ENCODE assay signal across 9 cellular contexts in the genomic region with DNA sequence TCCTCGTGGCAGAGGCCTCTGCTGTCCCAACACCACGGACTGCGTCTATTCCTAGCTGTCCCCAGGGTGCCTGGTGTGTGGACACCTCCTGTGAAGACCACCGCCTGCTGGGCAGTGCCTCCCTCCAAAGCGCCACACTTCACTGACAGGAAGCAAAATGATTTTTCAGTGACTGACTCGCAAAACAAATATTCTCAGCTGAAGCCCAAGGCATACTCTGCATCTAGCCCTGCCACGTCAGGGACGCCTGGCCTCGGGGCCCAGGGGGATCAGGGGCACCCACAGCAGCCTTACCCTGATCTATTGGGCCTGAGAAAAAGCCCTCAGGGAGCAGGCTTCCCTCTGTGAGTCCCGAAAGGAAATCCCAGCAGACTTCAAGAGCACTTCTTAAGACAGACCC. TPM values are rescaled to one million over a fixed set of nuclear protein-coding genes. Genes with fewer than 3 reads are reported as not detected.
DNase-seq lines count a peak whose midpoint lies in the region; ATAC-seq, FAIRE-seq and TF ChIP-seq lines count a peak whose summit lies in the region.
"Had no signal": no experiment of that assay in that cellular context is flagged by ENCODE, and none has a peak within 500 bp of the region (broad histone marks: within the 10 kb centered on the region; RNA-seq: fewer than 3 reads in every experiment).

No MANE protein-coding gene starts in this region.

- CTCF ChIA-PET in AG04450 (lab: Charles Lee): no interaction called here
- CTCF ChIA-PET in GM12878 (lab: Yijun Ruan, JAX): interaction anchor here (1.4 kb wide), 1 partner anchor 30 kb away, joined by 4 read pairs; no protein-coding TSS in a partner anchor

- H3K4me2 ChIP-seq in GM12878 (ENCODE audit: control insufficient read depth, insufficient read depth): peak overlapping the region; percentile 80

- SMC1A ChIA-PET in GM12878 (lab: Charles Lee; ENCODE audit: uncharacterized antibody, unreplicated experiment): interaction anchor here (1.0 kb wide), 1 partner anchor 30 kb away, joined by 4 read pairs; no protein-coding TSS in a partner anchor

- intact Hi-C loops in GM12878 (cut with micrococcal nuclease; ENCODE audit: unreplicated experiment): no loop called here

- peak overlapping the region; percentile 73 for H3K27ac ChIP-seq in AG04450 (ENCODE audit: low read depth, low read length)
- H3K27ac ChIP-seq in GM12878 (ENCODE audit: control insufficient read depth, insufficient read depth): peak overlapping the region; percentile 37

- WGBS in GM12878 (ENCODE audit: insufficient coverage, insufficient replicate concordance, low lambda C conversion rate, missing lambda C conversion rate): 73% methylated on average over 10 of the region's 10 CpGs

- no peak for FAIRE-seq in GM12878 (lab: Jason Lieb, UNC)

- TF ChIP-seq CTCF in AG04450 (IDR thresholded peaks at IDR 0.05; ENCODE audit: low read depth, low read length) (no peak), GM12878 (IDR thresholded peaks at IDR 0.05 in 2 of 3, conservative IDR thresholded peaks at IDR 0.05 in 1 of 3; ENCODE audit: control insufficient read depth in 2 of 3, extremely low read depth in 1 of 3, insufficient read depth in 1 of 3, low read depth in 3 of 3, low read length in 3 of 3) (no peak)

- no peak for TF ChIP-seq EP300 in GM12878 (IDR thresholded peaks at IDR 0.05; ENCODE audit: borderline replicate concordance in 1 of 2, control insufficient read depth in 1 of 2, low read depth in 2 of 2, low read length in 2 of 2)

- peaks cover 64% of the 10 kb centered on the region for H3K79me2 ChIP-seq in GM12878 (ENCODE audit: control insufficient read depth, insufficient read depth, low read length)

- H4K20me1 ChIP-seq in GM12878 (ENCODE audit: control insufficient read depth, insufficient read depth): peaks cover 16% of the 10 kb centered on the region

- H3K36me3 ChIP-seq in GM12878 (ENCODE audit: control insufficient read depth in 2 of 2, insufficient read depth in 2 of 2, low read length in 1 of 2): peaks cover 21 to 25% of the 10 kb centered on the region in 2 experiments
- peaks cover 12% of the 10 kb centered on the region for H3K36me3 ChIP-seq in mucosa of stomach (ENCODE audit: control insufficient read depth, insufficient read depth, low read length)

- POLR2A ChIA-PET in AG04450 (lab: Yijun Ruan, JAX): interaction anchor here (0.8 kb wide), 1 partner anchor 44 kb away, joined by 3 read pairs; no protein-coding TSS in a partner anchor
- POLR2A ChIA-PET in GM12878 (lab: Charles Lee): interaction anchor here (0.9 to 1.3 kb wide), 3 partner anchors 29 to 56 kb away, joined by 3 to 4 read pairs (median 4); no protein-coding TSS in a partner anchor

- H3K27me3 ChIP-seq in AG04450 (ENCODE audit: control insufficient read depth, insufficient read depth, low read length) (no peaks in the 10 kb centered on the region), GM12878 (replicated peaks in 1 of 2; ENCODE audit: control insufficient read depth in 2 of 2, insufficient read depth in 2 of 2, low read length in 1 of 2) (no peaks in the 10 kb centered on the region), mucosa of stomach (ENCODE audit: control insufficient read depth, insufficient read depth, low read length) (no peaks in the 10 kb centered on the region)
- H3K27me3 ChIP-seq: left lung had no signal

- TF ChIP-seq POLR2A in GM12878 (IDR thresholded peaks at IDR 0.05; ENCODE audit: low read depth, low read length): no peak; the same call in 1 of the 2 replicates

- ATAC-seq in GM12878: no peak

- in situ Hi-C loops in GM12878 (cut with MboI): no loop called here

- RAD21 ChIA-PET in GM12878 (lab: Charles Lee; ENCODE audit: unreplicated experiment): interaction anchor here (1.2 to 1.4 kb wide), 2 partner anchors 55 to 56 kb away, joined by 3 to 7 read pairs; no protein-coding TSS in a partner anchor

- no peak for DNase-seq in AG04450 (ENCODE audit: low read depth, low spot score)
- DNase-seq in HS-5 (ENCODE audit: low read depth): peak; percentile 48
- no peak for DNase-seq in GM12878 (ENCODE audit: low read depth, low spot score)
- no peak for DNase-seq in DMS114 treated with DMSO at 0.1 percent for 48 hours (lab: John Stamatoyannopoulos, UW; ENCODE audit: unreplicated experiment)
- no peak for DNase-seq in GM19240 (ENCODE audit: insufficient read length, low spot score)
- no peak for DNase-seq in HT-29 (ENCODE audit: low spot score)
- DNase-seq in NOMO-1 treated with DMSO at 0.1 percent for 48 hours (lab: John Stamatoyannopoulos, UW; ENCODE audit: unreplicated experiment): no peak

- H3K9ac ChIP-seq in GM12878 (ENCODE audit: control insufficient read depth, insufficient read depth, low read length): peak overlapping the region; percentile 73
- peak overlapping the region; percentile 75 for H3K9ac ChIP-seq in mucosa of stomach (ENCODE audit: low read length)

- no TSS peak for BruUV-seq in GM12878 (replicated peaks; lab: Mats Ljungman, UMichigan)

- H3K4me1 ChIP-seq in GM12878 (ENCODE audit: control insufficient read depth, insufficient read depth, low read length): peaks cover 35% of the 10 kb centered on the region
- peaks cover 22% of the 10 kb centered on the region for H3K4me1 ChIP-seq in mucosa of stomach (ENCODE audit: control insufficient read depth, insufficient read depth, low read length)

- H3K4me3 ChIP-seq in AG04450 (ENCODE audit: low read depth, low read length): peak overlapping the region; percentile 80
- peak overlapping the region; percentile 89 for H3K4me3 ChIP-seq in GM12878
- H3K4me3 ChIP-seq in mucosa of stomach (ENCODE audit: low read length): peak overlapping the region; percentile 65

- no peak overlapping the region for H2AFZ ChIP-seq in GM12878 (ENCODE audit: control insufficient read depth, low read depth, low read length)

- TF ChIP-seq RAD21 in GM12878 (IDR thresholded peaks at IDR 0.05; ENCODE audit: insufficient read depth, low read depth, low read length): no peak

- H3K9me3 ChIP-seq in AG04450 (ENCODE audit: control insufficient read depth, insufficient read depth, low read length) (peaks cover 19% of the 10 kb centered on the region), GM12878 (replicated peaks; ENCODE audit: control insufficient read depth, insufficient read depth, low read length) (peaks cover 1% of the 10 kb centered on the region), mucosa of stomach (ENCODE audit: control insufficient read depth, low read length) (no peaks in the 10 kb centered on the region)
- H3K9me3 ChIP-seq: left lung had no signal

TF ChIP-seq in GM12878, 131 proteins besides CTCF, POLR2A, EP300 and RAD21:
- no peak for TF ChIP-seq CBX3 (IDR thresholded peaks at IDR 0.05; ENCODE audit: borderline replicate concordance, low read depth)
- no peak for TF ChIP-seq RCOR1 (conservative IDR thresholded peaks at IDR 0.05; ENCODE audit: low read depth, low read length)
- TF ChIP-seq SIN3A (IDR thresholded peaks at IDR 0.05; ENCODE audit: low read depth, low read length): no peak
- TF ChIP-seq NRF1 (conservative IDR thresholded peaks at IDR 0.05; ENCODE audit: low read depth, low read length): no peak
- TF ChIP-seq SMARCA5 (IDR thresholded peaks at IDR 0.05): no peak
- TF ChIP-seq ZNF622 (IDR thresholded peaks at IDR 0.05): no peak

RNA-seq across cellular contexts. Expression of gene BRD1, which starts 2.2 kb away (rescaled TPM):
- 4.6 and 6.0 TPM in 2 replicates for polyA plus RNA-seq in AG04450 (2011; rRNA removed)
- 6.1 and 7.8 TPM in 2 replicates for polyA minus RNA-seq in AG04450 (2011; rRNA and poly(A)+ RNA removed)
- total RNA-seq in GM12878 (2013; cell fraction: nucleolus; rRNA removed): 53.3 and 67.3 TPM in 2 replicates
- 15.2 and 16.4 TPM in 2 replicates for total RNA-seq in GM12878 (2014; rRNA removed)
- total RNA-seq in GM12878 (2014; rRNA removed; fragmentation: Illumina TruSeq; extraction: Trizol): 11.7 and 12.3 TPM in 2 replicates
- total RNA-seq in GM12878 (2021): 26.4 and 26.9 TPM in 2 replicates
- polyA plus RNA-seq in GM12878 (2011; ENCODE audit: low read depth): 6.0 TPM
- 4.1 and 4.8 TPM in 2 replicates for polyA plus RNA-seq in GM12878 (2011; rRNA removed)
- 5.0 TPM in 2 replicates for polyA plus RNA-seq in GM12878 (2011; cell fraction: cytosol; rRNA removed)
- 30.6 and 48.0 TPM in 2 replicates for polyA plus RNA-seq in GM12878 (2011; cell fraction: nucleus; rRNA removed)
- 13.8 and 14.2 TPM in 2 replicates for polyA plus RNA-seq in GM12878 (2012)
- 4.2 and 9.4 TPM in 2 replicates for polyA plus RNA-seq in GM12878 (2014; fragmentation: Illumina TruSeq; extraction: Trizol)
- polyA plus RNA-seq in GM12878 (2014; fragmentation: Nextera tagmentation; extraction: Ambion mirVana): 1 to 10 TPM in 1 of 2 experiments, under 1 TPM in 1; 0.90 to 2.1 TPM
- polyA plus RNA-seq in GM12878 (2014; rRNA removed): 17.9 and 19.0 TPM in 2 replicates
- polyA plus RNA-seq in GM12878 (2016; fragmentation: Nextera tagmentation; extraction: Ambion mirVana): 1 to 10 TPM; 2.9 to 3.2 TPM
- polyA minus RNA-seq in GM12878 (2011; rRNA and poly(A)+ RNA removed): 7.3 and 10.7 TPM in 2 replicates
- polyA minus RNA-seq in GM12878 (2011; cell fraction: cytosol; rRNA and poly(A)+ RNA removed): 5.3 and 5.6 TPM in 2 replicates
- 14.0 and 24.9 TPM in 2 replicates for polyA minus RNA-seq in GM12878 (2011; cell fraction: nucleus; rRNA and poly(A)+ RNA removed)
- total RNA-seq in HT-29 (2014; rRNA removed; shearing (Covaris generic)): 21.2 and 23.3 TPM in 2 replicates

RNA-seq across cellular contexts. Expression of gene ZBED4, which starts 28.2 kb away (rescaled TPM):
- polyA plus RNA-seq in AG04450 (2011; rRNA removed): 6.3 and 7.5 TPM in 2 replicates
- 8.3 and 10.5 TPM in 2 replicates for polyA minus RNA-seq in AG04450 (2011; rRNA and poly(A)+ RNA removed)
- total RNA-seq in GM12878 (2013; cell fraction: nucleolus; rRNA removed): 28.5 and 31.8 TPM in 2 replicates
- 14.1 and 14.7 TPM in 2 replicates for total RNA-seq in GM12878 (2014; rRNA removed)
- 9.0 and 9.9 TPM in 2 replicates for total RNA-seq in GM12878 (2014; rRNA removed; fragmentation: Illumina TruSeq; extraction: Trizol)
- total RNA-seq in GM12878 (2021): 21.2 and 21.6 TPM in 2 replicates
- 7.8 TPM for polyA plus RNA-seq in GM12878 (2011; ENCODE audit: low read depth)
- 3.9 and 6.1 TPM in 2 replicates for polyA plus RNA-seq in GM12878 (2011; rRNA removed)
- polyA plus RNA-seq in GM12878 (2011; cell fraction: cytosol; rRNA removed): 6.0 and 8.5 TPM in 2 replicates
- polyA plus RNA-seq in GM12878 (2011; cell fraction: nucleus; rRNA removed): 10.7 and 13.5 TPM in 2 replicates
- polyA plus RNA-seq in GM12878 (2012): 11.6 and 11.8 TPM in 2 replicates
- polyA plus RNA-seq in GM12878 (2014; fragmentation: Illumina TruSeq; extraction: Trizol): 10.6 and 14.9 TPM in 2 replicates
- 1 to 10 TPM; 2.3 to 2.7 TPM for polyA plus RNA-seq in GM12878 (2014; fragmentation: Nextera tagmentation; extraction: Ambion mirVana)
- polyA plus RNA-seq in GM12878 (2014; rRNA removed): 10.6 and 11.0 TPM in 2 replicates
- polyA plus RNA-seq in GM12878 (2016; fragmentation: Nextera tagmentation; extraction: Ambion mirVana): 10 to 100 TPM; 14.9 to 16.8 TPM
- 8.4 and 11.6 TPM in 2 replicates for polyA minus RNA-seq in GM12878 (2011; rRNA and poly(A)+ RNA removed)
- polyA minus RNA-seq in GM12878 (2011; cell fraction: cytosol; rRNA and poly(A)+ RNA removed): 7.1 and 7.4 TPM in 2 replicates
- polyA minus RNA-seq in GM12878 (2011; cell fraction: nucleus; rRNA and poly(A)+ RNA removed): 4.6 and 9.8 TPM in 2 replicates
- total RNA-seq in HT-29 (2014; rRNA removed; shearing (Covaris generic)): 10.6 and 15.3 TPM in 2 replicates
